In genomic region chr20:63006611-63007471, GRCh38 we compare ENCODE assay signal across 11 cellular contexts. TPM values are rescaled to one million over a fixed set of nuclear protein-coding genes. Genes with fewer than 3 reads are reported as not detected.
A peak's percentile ranks its signal among the peaks of the same experiment; 100 is the strongest.
DNase-seq lines count a peak whose midpoint lies in the region; ATAC-seq, FAIRE-seq and TF ChIP-seq lines count a peak whose summit lies in the region.
"Had no signal": no experiment of that assay in that cellular context is flagged by ENCODE, and none has a peak within 500 bp of the region (broad histone marks: within the 10 kb centered on the region; RNA-seq: fewer than 3 reads in every experiment).

Gene BHLHE23 (minus strand): TSS chr20:63006964. CDS start chr20:63006774, 190 bp downstream.

- H3K27ac Mint-ChIP-seq in natural killer cell: no peak within 1 kb of the TSS
- H3K27ac Mint-ChIP-seq in natural killer cell treated with Interleukin-12 subunit alpha and Interleukin-12 subunit beta and Interleukin-15 and Interleukin-18, amount 100 ng/mL, for 72 hours: no peak within 1 kb of the TSS
- H3K27ac Mint-ChIP-seq: activated T-helper 2 cell treated with anti-CD3 and anti-CD28 coated beads, Interferon-gamma antibody, Interleukin-2, Interleukin-4, amounts not matched to agents 10 μg/mL and 5 μg/mL and 100 μg/mL, durations not matched to agents 14 hours and 24 hours and 36 hours had no signal

- no peak within 1 kb of the TSS for H3K9ac ChIP-seq in iPS-15b (ENCODE audit: low read depth, low read length)

- H3K9me3 Mint-ChIP-seq in natural killer cell: no peaks in the 10 kb centered on the region
- no peaks in the 10 kb centered on the region for H3K9me3 Mint-ChIP-seq in natural killer cell treated with Interleukin-12 subunit alpha and Interleukin-12 subunit beta and Interleukin-15 and Interleukin-18, amount 100 ng/mL, for 72 hours
- H3K9me3 Mint-ChIP-seq: activated T-helper 2 cell treated with anti-CD3 and anti-CD28 coated beads, Interferon-gamma antibody, Interleukin-2, Interleukin-4, amounts not matched to agents 10 μg/mL and 5 μg/mL and 100 μg/mL, durations not matched to agents 14 hours and 24 hours and 36 hours had no signal

- H3K27me3 ChIP-seq in iPS-15b (ENCODE audit: control insufficient read depth, insufficient read depth, low read length) (peaks cover 74% of the 10 kb centered on the region), upper lobe of right lung (peaks cover 98% of the 10 kb centered on the region)

- H3K36me3 ChIP-seq in iPS-15b (ENCODE audit: control insufficient read depth, insufficient read depth, low read length) (no peaks in the 10 kb centered on the region), upper lobe of right lung (no peaks in the 10 kb centered on the region)

- H3K4me1 Mint-ChIP-seq in natural killer cell: peaks cover 11 to 29% of the 10 kb centered on the region in 2 donors
- peaks cover 7 to 8% of the 10 kb centered on the region in 2 donors for H3K4me1 Mint-ChIP-seq in natural killer cell treated with Interleukin-12 subunit alpha and Interleukin-12 subunit beta and Interleukin-15 and Interleukin-18, amount 100 ng/mL, for 72 hours (ENCODE audit: low read depth in 2 of 2)

- TF ChIP-seq CTCF in natural killer cell (IDR thresholded peaks at IDR 0.05) (no peak), upper lobe of right lung (IDR thresholded peaks at IDR 0.05) (no peak)

- ATAC-seq in natural killer cell (peak in 1 of 3 donors; percentile 10), GM21526 (IDR thresholded peaks at IDR 0.05; ENCODE audit: low FRiP score, unreplicated experiment) (no peak), upper lobe of right lung (no peak)
- no peak for ATAC-seq in natural killer cell treated with Interleukin-12 subunit alpha and Interleukin-12 subunit beta and Interleukin-15 and Interleukin-18, amount 100 ng/mL, for 72 hours

- H3K27ac ChIP-seq in upper lobe of right lung: no peak within 1 kb of the TSS

- H3K4me3 ChIP-seq in iPS-15b (ENCODE audit: low read depth, low read length) (peak within 1 kb of the TSS; percentile 43), upper lobe of right lung (no peak within 1 kb of the TSS)

- no peaks in the 10 kb centered on the region for H3K36me3 Mint-ChIP-seq in natural killer cell
- no peaks in the 10 kb centered on the region for H3K36me3 Mint-ChIP-seq in natural killer cell treated with Interleukin-12 subunit alpha and Interleukin-12 subunit beta and Interleukin-15 and Interleukin-18, amount 100 ng/mL, for 72 hours

- intact Hi-C loops in natural killer cell (cut with micrococcal nuclease) (no loop called here), upper lobe of right lung (cut with DNase I) (no loop called here)

- H3K4me3 Mint-ChIP-seq in natural killer cell: peak within 1 kb of the TSS; percentile 45
- H3K4me3 Mint-ChIP-seq in natural killer cell treated with Interleukin-12 subunit alpha and Interleukin-12 subunit beta and Interleukin-15 and Interleukin-18, amount 100 ng/mL, for 72 hours: no peak within 1 kb of the TSS

- DNase-seq in natural killer cell: no peak
- DNase-seq in natural killer cell treated with Interleukin-12 subunit alpha and Interleukin-12 subunit beta and Interleukin-15 and Interleukin-18, amount 100 ng/mL, for 72 hours (ENCODE audit: low spot score): no peak
- DNase-seq in NCI-H82 treated with DMSO at 0.1 percent for 48 hours (lab: John Stamatoyannopoulos, UW; ENCODE audit: unreplicated experiment): peak; percentile 8
- DNase-seq in urothelium cell line (ENCODE audit: low spot score): peak; percentile 73
- DNase-seq in activated CD4-positive, alpha-beta T cell treated with anti-CD3 and anti-CD28 coated beads for 4 hours: no peak
- no peak for DNase-seq in upper lobe of right lung
- DNase-seq: DMS153 had no signal

- H3K9me3 ChIP-seq in iPS-15b (ENCODE audit: control insufficient read depth, insufficient read depth, low read length) (no peaks in the 10 kb centered on the region), upper lobe of right lung (no peaks in the 10 kb centered on the region)

- peaks cover 41 to 42% of the 10 kb centered on the region in 2 donors for H3K27me3 Mint-ChIP-seq in natural killer cell (ENCODE audit: low read depth in 2 of 2)
- H3K27me3 Mint-ChIP-seq in natural killer cell treated with Interleukin-12 subunit alpha and Interleukin-12 subunit beta and Interleukin-15 and Interleukin-18, amount 100 ng/mL, for 72 hours: peaks cover 24 to 28% of the 10 kb centered on the region in 2 donors

- H3K4me1 ChIP-seq in iPS-15b (ENCODE audit: control insufficient read depth, insufficient read depth, low read length) (peaks cover 8% of the 10 kb centered on the region), upper lobe of right lung (peaks cover 7% of the 10 kb centered on the region)

- FAIRE-seq in urothelium cell line (lab: Jason Lieb, UNC): no peak
- FAIRE-seq: endometrium had no signal

RNA-seq across cellular contexts. Expression of gene BHLHE23, which starts in this region (rescaled TPM):
- total RNA-seq in natural killer cell (not detected), upper lobe of right lung (not detected)
- total RNA-seq in natural killer cell treated with Interleukin-12 subunit alpha and Interleukin-12 subunit beta and Interleukin-15 and Interleukin-18, amount 100 ng/mL, for 72 hours: not detected
- total RNA-seq: activated T-helper 2 cell treated with anti-CD3 and anti-CD28 coated beads, Interferon-gamma antibody, Interleukin-2, Interleukin-4, amounts not matched to agents 10 μg/mL and 5 μg/mL and 100 μg/mL, durations not matched to agents 14 hours and 24 hours and 36 hours had no signal

Comparison
In these comparisons a context has a peak if more than half of its experiments do, and no peak if none do; other contexts are left out.
1. DNase-seq: peak in NCI-H82 treated with DMSO at 0.1 percent for 48 hours (single experiment) and urothelium cell line (single experiment); none in natural killer cell (single experiment), natural killer cell treated with Interleukin-12 subunit alpha and Interleukin-12 subunit beta and Interleukin-15 and Interleukin-18, amount 100 ng/mL, for 72 hours (single experiment), activated CD4-positive, alpha-beta T cell treated with anti-CD3 and anti-CD28 coated beads for 4 hours (0 of 2) and upper lobe of right lung (single experiment).